8 cellular contexts compared by ENCODE assay signal in the genomic region with DNA sequence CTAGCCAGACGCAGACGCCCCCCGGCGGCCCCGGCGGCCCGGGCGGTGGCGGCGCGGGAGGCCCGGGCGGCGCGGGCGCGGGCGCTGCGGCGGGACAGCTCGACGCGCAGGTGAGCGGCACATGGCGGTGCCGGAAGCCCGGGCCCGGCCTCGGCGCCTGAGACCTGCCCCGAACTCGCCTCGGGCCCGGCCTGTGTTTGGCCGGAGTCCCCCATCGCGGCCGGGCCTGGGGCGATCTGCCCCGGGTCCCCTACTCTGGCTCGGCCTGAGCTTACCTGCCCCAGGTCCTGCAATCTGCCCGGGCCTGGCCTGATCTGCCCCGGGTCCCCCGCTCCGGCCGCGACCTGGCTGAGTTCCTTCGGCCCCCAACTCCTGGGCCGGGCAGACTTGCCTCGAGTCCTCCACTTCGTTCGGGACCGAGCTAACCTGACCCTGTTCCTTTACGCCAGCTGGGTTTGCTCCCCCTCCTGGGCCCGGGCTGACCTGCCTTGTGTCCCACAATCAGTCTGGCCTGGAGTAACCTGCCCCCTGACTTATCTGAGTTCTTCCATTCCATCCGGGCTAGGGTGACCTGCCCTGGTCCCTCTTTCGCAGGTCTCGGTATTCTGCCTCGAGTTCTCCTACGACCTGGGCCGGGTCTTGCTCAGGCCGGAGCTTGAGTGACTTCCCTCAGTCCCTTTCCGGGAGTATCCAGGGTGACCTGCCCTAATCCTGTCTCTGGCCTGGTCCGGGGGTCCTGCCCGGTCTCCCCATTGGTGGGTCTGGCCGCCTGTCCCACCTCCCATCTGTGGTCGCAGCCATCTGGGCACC. TPM values are rescaled to one million over a fixed set of nuclear protein-coding genes. Genes with fewer than 3 reads are reported as not detected.
DNase-seq lines count a peak whose midpoint lies in the region; ATAC-seq and TF ChIP-seq lines count a peak whose summit lies in the region.

No MANE protein-coding gene starts in this region.

- H4K20me1 ChIP-seq in HCT116 (ENCODE audit: insufficient read depth) (peaks cover 23% of the 10 kb centered on the region; the same call in 1 of the 2 replicates), smooth muscle cell (ENCODE audit: low read depth) (peaks cover 52% of the 10 kb centered on the region)

- H3K36me3 ChIP-seq in HCT116 (ENCODE audit: control insufficient read depth in 1 of 2, insufficient read depth in 2 of 2, low read length in 2 of 2) (peaks cover 20 to 42% of the 10 kb centered on the region in 2 experiments), MG63 (peaks cover 48% of the 10 kb centered on the region), adrenal gland (replicated peaks in 1 of 2) (no peaks in the 10 kb centered on the region), iPS-15b (ENCODE audit: control insufficient read depth, insufficient read depth, low read length) (peaks cover 5% of the 10 kb centered on the region), smooth muscle cell (ENCODE audit: low read depth) (no peaks in the 10 kb centered on the region)

- POLR2A ChIA-PET in HCT116 (lab: Charles Lee), result interaction anchor here (0.9 to 1.6 kb wide), 2 partner anchors 9 to 15 kb away, joined by 3 to 4 read pairs; no protein-coding TSS in a partner anchor

- ATAC-seq in HCT116, result peak; percentile 45

- 0 to 1% (median 1%) methylated on average over 20 to 67 of the region's 67 CpGs for WGBS in adrenal gland, 4 donors
- 2% methylated on average over 32 of the region's 67 CpGs for WGBS in smooth muscle cell (ENCODE audit: low lambda C conversion rate)

- H3K79me2 ChIP-seq in HCT116 (ENCODE audit: insufficient read depth, low read length) (peaks cover 57% of the 10 kb centered on the region), smooth muscle cell (ENCODE audit: low read depth) (peaks cover 56% of the 10 kb centered on the region)

- TF ChIP-seq POLR2A in HCT116 (IDR thresholded peaks at IDR 0.05; ENCODE audit: borderline replicate concordance, extremely low read depth, insufficient read depth, insufficient read length), result no peak
- peak in 1 of 2 donors; percentile 14 for TF ChIP-seq POLR2A in adrenal gland (IDR thresholded peaks at IDR 0.05)

- RAD21 ChIA-PET in HCT116 (lab: Charles Lee; ENCODE audit: low non-redundant PET in 1 of 2, low total read pairs in 2 of 2, uncharacterized antibody in 2 of 2, unreplicated experiment in 2 of 2), result no interaction called here

- peak overlapping the region; percentile 94 for H3K27ac ChIP-seq in HCT116 (ENCODE audit: low read depth, low read length)
- peak overlapping the region in 4 of 5 donors; percentile 86 to 96 (median 90) for H3K27ac ChIP-seq in adrenal gland
- H3K27ac ChIP-seq in smooth muscle cell (ENCODE audit: low read depth), result no peak overlapping the region

- BruUV-seq in HCT116 (replicated peaks; lab: Mats Ljungman, UMichigan), result TSS peak; percentile 42

- H2AFZ ChIP-seq in HCT116 (ENCODE audit: low read depth, low read length, poor library complexity, severe bottlenecking) (no peak overlapping the region), smooth muscle cell (ENCODE audit: low read depth) (no peak overlapping the region)

- CTCF ChIA-PET in HCT116 (lab: Charles Lee), result interaction anchor here (1.0 to 1.4 kb wide), 2 partner anchors 9 to 15 kb away, joined by 4 to 8 read pairs; no protein-coding TSS in a partner anchor

- H3K4me1 ChIP-seq in HCT116 (ENCODE audit: control insufficient read depth in 1 of 2, insufficient read depth in 2 of 2, low read length in 2 of 2), result peaks cover 6 to 15% of the 10 kb centered on the region in 2 experiments
- H3K4me1 ChIP-seq in adrenal gland (replicated peaks in 1 of 2), result peaks cover 20 to 33% of the 10 kb centered on the region in 2 donors
- peaks cover 11% of the 10 kb centered on the region for H3K4me1 ChIP-seq in iPS-15b (ENCODE audit: control insufficient read depth, insufficient read depth, low read length)
- H3K4me1 ChIP-seq in smooth muscle cell (ENCODE audit: low read depth), result peaks cover 20% of the 10 kb centered on the region

- H3K27me3 ChIP-seq in HCT116 (ENCODE audit: insufficient read depth, low read length) (no peaks in the 10 kb centered on the region), MG63 (peaks cover 9% of the 10 kb centered on the region), adrenal gland (no peaks in the 10 kb centered on the region), iPS-15b (ENCODE audit: control insufficient read depth, insufficient read depth, low read length) (no peaks in the 10 kb centered on the region), smooth muscle cell (ENCODE audit: low read depth) (no peaks in the 10 kb centered on the region)

- DNase-seq in NCI-H1417 (lab: John Stamatoyannopoulos, UW) (peak in 2 of 3 experiments; percentile 30 to 38), NCI-H1417 treated with DMSO at 0.1 percent for 48 hours (lab: John Stamatoyannopoulos, UW) (no peak), HCT116 (ENCODE audit: low read depth, low spot score) (no peak), MG63 (peak; percentile 40), adrenal gland (peak in 6 of 7 donors; percentile 51 to 76 (median 60)), smooth muscle cell (lab: John Stamatoyannopoulos, UW; ENCODE audit: unreplicated experiment) (no peak), NCI-H524 treated with DMSO at 0.1 percent for 48 hours (lab: John Stamatoyannopoulos, UW) (no peak)

- peaks cover 7% of the 10 kb centered on the region for H3F3A ChIP-seq in smooth muscle cell (ENCODE audit: low read depth)

- no peak for TF ChIP-seq RAD21 in HCT116 (IDR thresholded peaks at IDR 0.05; ENCODE audit: low read depth)

- H3K9me2 ChIP-seq in HCT116 (ENCODE audit: insufficient read depth), result no peaks in the 10 kb centered on the region

- 0 out of 6 replicates have a peak, but pooled peaks of 2 of the 3 experiments have one; percentile 7 to 17 for TF ChIP-seq CTCF in HCT116 (IDR thresholded peaks at IDR 0.05 in 2 of 3, conservative IDR thresholded peaks at IDR 0.05 in 1 of 3; ENCODE audit: borderline replicate concordance in 1 of 3, insufficient read depth in 1 of 3, low read depth in 2 of 3, low read length in 2 of 3)
- peak in 2 of 6 experiments; percentile 9 to 13 for TF ChIP-seq CTCF in adrenal gland (IDR thresholded peaks at IDR 0.05)
- peak; percentile 24 for TF ChIP-seq CTCF in smooth muscle cell (IDR thresholded peaks at IDR 0.05; ENCODE audit: borderline replicate concordance, insufficient read depth, poor library complexity, severe bottlenecking)

- H3K4me2 ChIP-seq in HCT116 (ENCODE audit: low read length), result peak overlapping the region; percentile 100
- H3K4me2 ChIP-seq in smooth muscle cell, result peak overlapping the region; percentile 92

- intact Hi-C loops in HCT116 (cut with micrococcal nuclease) (no loop called here), adrenal gland (cut with DNase I) (no loop called here)

- H3K9ac ChIP-seq in HCT116 (ENCODE audit: low read length), result peak overlapping the region; percentile 96
- peak overlapping the region; percentile 87 for H3K9ac ChIP-seq in iPS-15b (ENCODE audit: low read depth, low read length)
- peak overlapping the region; percentile 90 for H3K9ac ChIP-seq in smooth muscle cell (ENCODE audit: low read depth)

- H3K9me3 ChIP-seq in HCT116 (ENCODE audit: control insufficient read depth in 1 of 2, insufficient read depth in 1 of 2, low read depth in 1 of 2, low read length in 2 of 2), result peaks cover 0 to 3% of the 10 kb centered on the region in 2 experiments; a peak in 1 of 4 replicates
- H3K9me3 ChIP-seq in MG63, result no peaks in the 10 kb centered on the region
- H3K9me3 ChIP-seq in adrenal gland (replicated peaks in 1 of 3), result no peaks in the 10 kb centered on the region
- H3K9me3 ChIP-seq in iPS-15b (ENCODE audit: control insufficient read depth, insufficient read depth, low read length), result no peaks in the 10 kb centered on the region
- H3K9me3 ChIP-seq in smooth muscle cell (replicated peaks; ENCODE audit: low read depth), result no peaks in the 10 kb centered on the region

- H3K4me3 ChIP-seq in HCT116 (replicated peaks in 1 of 2; ENCODE audit: low read depth in 1 of 2, low read length in 2 of 2), result peak overlapping the region; percentile 77 to 98
- H3K4me3 ChIP-seq in MG63, result peak overlapping the region; percentile 92
- peak overlapping the region; percentile 9 to 95 (median 47) for H3K4me3 ChIP-seq in adrenal gland
- peak overlapping the region; percentile 94 for H3K4me3 ChIP-seq in iPS-15b (ENCODE audit: low read depth, low read length)
- H3K4me3 ChIP-seq in smooth muscle cell, result peak overlapping the region; percentile 85

TF ChIP-seq in HCT116, 20 proteins besides CTCF, POLR2A, EP300 and RAD21:
- no peak for TF ChIP-seq ZNF274 (IDR thresholded peaks at IDR 0.05; ENCODE audit: low read depth, low read length)
- TF ChIP-seq ZFX (IDR thresholded peaks at IDR 0.05), result peak; percentile 89; the same call in 1 of the 2 replicates
- TF ChIP-seq ELF1 (IDR thresholded peaks at IDR 0.05; ENCODE audit: borderline replicate concordance, low read depth), result no peak
TF ChIP-seq in HCT116: peak in this region for 1.

RNA-seq across cellular contexts. Expression of a gene that starts 0.8 kb away (rescaled TPM):
- total RNA-seq in HCT116 (2021; ENCODE audit: unreplicated experiment) (78.5 TPM), adrenal gland (100 to 1,000 TPM in 1 of 8 donors, 10 to 100 TPM in 7; 57.7 to 141 (median 80.1) TPM), smooth muscle cell (16.2 and 37.8 TPM in 2 replicates)
- polyA plus RNA-seq in HCT116 (2012), result 41.7 and 42.1 TPM in 2 replicates
- 66.0 and 80.2 TPM in 2 replicates for total RNA-seq in MG63 (2014; rRNA removed; shearing (Covaris generic); ENCODE audit: low replicate concordance)
- polyA plus RNA-seq in adrenal gland (10 to 100 TPM; 27.6 to 80.8 (median 55.1) TPM), smooth muscle cell (25.4 and 30.3 TPM in 2 replicates)

RNA-seq across cellular contexts. Expression of a gene that starts 41.4 kb away (rescaled TPM):
- total RNA-seq in HCT116 (2021; ENCODE audit: unreplicated experiment) (not detected), adrenal gland (under 1 TPM in 1 of 8 donors, not detected in 7; 0.11 TPM), smooth muscle cell (196 and 236 TPM in 2 replicates)
- polyA plus RNA-seq in HCT116 (2012), result not detected in 2 replicates
- total RNA-seq in MG63 (2014; rRNA removed; shearing (Covaris generic); ENCODE audit: low replicate concordance), result 0.30 and 0.66 TPM in 2 replicates
- polyA plus RNA-seq in adrenal gland (under 1 TPM in 2 of 3 donors, not detected in 1; 0.16 to 0.17 TPM), smooth muscle cell (627 and 901 TPM in 2 replicates)

Comparison
In these comparisons a context has a peak if more than half of its experiments do, and no peak if none do; other contexts are left out.
1. DNase-seq: peak in NCI-H1417 (2 of 3), MG63 (single experiment) and adrenal gland (6 of 7); none in NCI-H1417 treated with DMSO at 0.1 percent for 48 hours (single experiment), HCT116 (single experiment), smooth muscle cell (single experiment) and NCI-H524 treated with DMSO at 0.1 percent for 48 hours (single experiment).
2. RNA of a gene that starts 41.4 kb away (total RNA-seq): 196 to 236 TPM in smooth muscle cell; 0.30 to 0.66 TPM in MG63, not detected in HCT116 (single experiment) and 0.11 TPM in adrenal gland; every median in the first group is over 100 times any median in the second.
3. Peak in every context shown above with its lines, with median percentiles within 50 percentile points of each other: H3K4me3 ChIP-seq and H3K9ac ChIP-seq.